Comparison of ENCODE assay signal across 1 cellular context in genomic region chr19:54573330-54573872, GRCh38.
A peak's percentile ranks its signal among the peaks of the same experiment; 100 is the strongest.
TF ChIP-seq lines count a peak whose summit lies in the region.

TSS of gene LILRA2 (plus strand) at chr19:54573790. CDS start at chr19:54573879, 89 bp downstream.

TF ChIP-seq in K562, 482 proteins besides CTCF, POLR2A, EP300 and RAD21 (continued from another document):
- no peak for TF ChIP-seq ARID3A (IDR thresholded peaks at IDR 0.05; ENCODE audit: borderline replicate concordance, low read depth, low read length)
- TF ChIP-seq ELF1 (tag; IDR thresholded peaks at IDR 0.05) = no peak
- peak in 1 of 2 experiments; percentile 23; a peak in 1 of 4 replicates for TF ChIP-seq MAZ (CRISPR knock-in tag; conservative IDR thresholded peaks at IDR 0.05 in 1 of 2, IDR thresholded peaks at IDR 0.05 in 1 of 2)
- no peak for TF ChIP-seq YY1 (IDR thresholded peaks at IDR 0.05; ENCODE audit: borderline replicate concordance in 1 of 3, control insufficient read depth in 1 of 3, extremely low read depth in 1 of 3, insufficient read depth in 3 of 3, insufficient read length in 1 of 3, insufficient replicate concordance in 2 of 3, low read depth in 1 of 3, low read length in 2 of 3)
- TF ChIP-seq RBM22 (IDR thresholded peaks at IDR 0.05; ENCODE audit: low read depth, low read length, poor library complexity, severe bottlenecking) = no peak
- TF ChIP-seq ZNF512 (tag; IDR thresholded peaks at IDR 0.05) = no peak
- no peak for TF ChIP-seq ZNF280B (CRISPR knock-in tag; IDR thresholded peaks at IDR 0.05)
- no peak for TF ChIP-seq ZNF184 (CRISPR knock-in tag; IDR thresholded peaks at IDR 0.05)
- no peak for TF ChIP-seq DNMT1 (IDR thresholded peaks at IDR 0.05)
- TF ChIP-seq GTF2E2 (tag; IDR thresholded peaks at IDR 0.05) = peak; percentile 47; the same call in 1 of the 2 replicates
- TF ChIP-seq SPI1 (IDR thresholded peaks at IDR 0.05; ENCODE audit: borderline replicate concordance, low read depth, low read length) = no peak
- TF ChIP-seq ZBTB33 (CRISPR knock-in tag; IDR thresholded peaks at IDR 0.05) = no peak
- TF ChIP-seq ZNF24 (IDR thresholded peaks at IDR 0.05) = no peak
- no peak for TF ChIP-seq RBFOX2 (IDR thresholded peaks at IDR 0.05; ENCODE audit: low read depth, low read length)
- no peak for TF ChIP-seq NCOA2 (IDR thresholded peaks at IDR 0.05; ENCODE audit: partially characterized antibody in 2 of 2)
- no peak for TF ChIP-seq POLR2B (IDR thresholded peaks at IDR 0.05; ENCODE audit: low read depth, partially characterized antibody)
- TF ChIP-seq ZNF12 (CRISPR knock-in tag; IDR thresholded peaks at IDR 0.05) = no peak
- peak; percentile 3; the same call in 1 of the 2 replicates for TF ChIP-seq ZNF766 (CRISPR knock-in tag; conservative IDR thresholded peaks at IDR 0.05)
- TF ChIP-seq SMAD1 (IDR thresholded peaks at IDR 0.05; ENCODE audit: low read depth, low read length, partially characterized antibody) = no peak
